8 cellular contexts compared by ENCODE assay signal in the genomic region with DNA sequence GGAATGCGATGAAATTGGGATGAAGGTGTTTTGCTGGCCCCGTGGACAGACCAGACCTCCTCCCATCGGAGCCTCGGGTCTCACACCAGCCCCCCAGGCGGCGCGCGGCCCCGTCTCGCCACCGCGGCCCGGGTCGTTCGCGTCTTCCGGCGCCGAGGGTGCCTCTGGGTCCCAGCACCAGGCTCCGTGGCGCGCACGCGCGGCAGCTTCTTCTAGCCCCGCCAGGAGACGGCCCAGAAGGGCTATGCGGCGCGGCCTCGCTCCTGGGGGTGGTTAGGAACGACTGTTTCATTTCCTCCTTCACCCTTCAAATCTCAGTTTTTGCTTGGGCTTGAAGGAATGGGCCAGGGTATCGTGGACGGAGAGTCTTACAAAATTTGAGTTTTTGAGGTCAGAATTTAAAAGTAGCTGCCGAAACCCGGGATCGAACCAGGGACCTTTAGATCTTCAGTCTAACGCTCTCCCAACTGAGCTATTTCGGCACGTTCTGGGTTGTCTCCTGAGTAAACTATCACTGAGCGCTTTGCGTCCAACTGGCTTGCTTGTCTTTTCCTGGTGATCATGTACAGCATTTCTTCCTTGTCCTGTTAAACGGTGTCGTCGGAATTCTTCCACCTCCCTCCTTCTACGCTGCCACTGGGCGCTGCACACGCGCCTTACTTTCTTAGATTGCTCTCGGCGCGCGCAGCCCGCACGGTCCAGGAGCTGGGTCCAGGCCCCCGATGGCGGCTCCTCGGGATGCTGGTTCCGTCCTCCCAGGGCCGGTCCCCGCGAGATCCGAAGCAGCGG.
A peak's percentile ranks its signal among the peaks of the same experiment; 100 is the strongest.
DNase-seq lines count a peak whose midpoint lies in the region; ATAC-seq lines count a peak whose summit lies in the region.

No MANE protein-coding gene starts in this region.

- peak; percentile 63 for DNase-seq in NCI-H2029 (lab: John Stamatoyannopoulos, UW)
- DNase-seq in T1000 (lab: John Stamatoyannopoulos, UW): peak; percentile 82
- DNase-seq in astrocyte of the hippocampus (ENCODE audit: low read depth, low spot score): peak; percentile 97
- peak; percentile 92 for DNase-seq in hippocampal formation (lab: John Stamatoyannopoulos, UW)
- peak; percentile 98 for DNase-seq in retina
- DNase-seq in COLO829 (ENCODE audit: low spot score): no peak

- ATAC-seq in GM18502 (IDR thresholded peaks at IDR 0.05; ENCODE audit: poor library complexity, unreplicated experiment): peak; percentile 89
- ATAC-seq in HG02970 (IDR thresholded peaks at IDR 0.05; ENCODE audit: low FRiP score, unreplicated experiment): peak; percentile 96
